In the genomic region with DNA sequence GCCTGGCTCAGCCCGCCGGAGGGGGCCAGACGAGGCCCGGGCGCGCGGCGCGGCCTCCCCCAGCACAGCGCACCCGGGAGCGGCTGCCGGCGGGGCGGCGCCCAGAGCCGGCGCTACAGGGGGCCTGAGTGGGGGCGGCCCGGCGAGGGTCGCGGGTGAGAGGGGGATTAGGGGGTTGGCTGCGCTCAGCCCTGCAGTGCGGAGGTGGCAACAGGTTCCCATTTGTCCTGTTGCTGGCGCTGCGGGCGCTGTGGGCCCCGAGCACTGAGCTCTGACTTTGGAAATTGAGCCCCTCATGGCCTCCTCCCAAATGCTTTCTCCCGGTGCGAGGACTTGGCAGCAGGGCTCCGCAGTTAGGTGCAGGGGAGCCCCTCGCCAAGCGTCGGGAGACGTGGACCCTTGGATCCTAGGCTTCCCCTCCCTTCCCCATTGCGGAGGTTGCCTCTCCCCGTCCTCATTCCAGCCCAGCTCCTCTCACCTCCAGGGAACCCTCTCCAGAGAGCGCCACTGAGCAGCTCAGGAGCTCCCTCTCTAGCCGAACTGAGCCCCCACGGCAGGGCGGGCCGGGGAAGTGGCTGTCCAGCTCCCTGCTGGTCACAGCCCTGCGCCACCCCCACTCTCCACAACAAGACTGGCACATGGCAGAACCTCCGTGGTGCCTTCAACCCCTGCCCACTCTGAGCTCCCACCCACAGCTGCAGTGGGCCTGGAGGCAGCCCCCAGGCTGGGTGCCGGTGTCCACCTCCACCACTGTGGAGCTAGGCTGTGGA, we compare ENCODE assay signal across 14 cellular contexts. TPM values are rescaled to one million over a fixed set of nuclear protein-coding genes. Genes with fewer than 3 reads are reported as not detected.
A peak's percentile ranks its signal among the peaks of the same experiment; 100 is the strongest.
DNase-seq lines count a peak whose midpoint lies in the region; ATAC-seq, FAIRE-seq and TF ChIP-seq lines count a peak whose summit lies in the region.
"Had no signal": no experiment of that assay in that cellular context is flagged by ENCODE, and none has a peak within 500 bp of the region (broad histone marks: within the 10 kb centered on the region; RNA-seq: fewer than 3 reads in every experiment).

No MANE protein-coding gene starts in this region.

- peaks cover 57 to 61% of the 10 kb centered on the region in 2 experiments for H3K27me3 ChIP-seq in endothelial cell of umbilical vein (ENCODE audit: control insufficient read depth in 2 of 2, insufficient read depth in 2 of 2, low read length in 2 of 2)

- BruUV-seq in endothelial cell of umbilical vein (replicated peaks; lab: Mats Ljungman, UMichigan): no TSS peak

- no peak overlapping the region for H2AFZ ChIP-seq in endothelial cell of umbilical vein (ENCODE audit: low read depth, low read length)

- H4K20me1 ChIP-seq in endothelial cell of umbilical vein (replicated peaks; ENCODE audit: control insufficient read depth, extremely low read depth, insufficient read depth, low read length): no peaks in the 10 kb centered on the region

- DNase-seq in NCI-H748 (lab: John Stamatoyannopoulos, UW; ENCODE audit: unreplicated experiment): peak; percentile 45
- no peak for DNase-seq in NCI-H748 treated with DMSO at 0.1 percent for 48 hours (lab: John Stamatoyannopoulos, UW)
- peak; percentile 8 for DNase-seq in NCI-H1694 (lab: John Stamatoyannopoulos, UW)
- DNase-seq in endothelial cell of umbilical vein (ENCODE audit: low read depth, low spot score): no peak
- DNase-seq in posterior vena cava (ENCODE audit: low spot score): peak; percentile 62
- DNase-seq in RWPE1 (ENCODE audit: low spot score): no peak
- DNase-seq: activated CD4-positive, alpha-beta memory T cell treated with anti-CD3 and anti-CD28 coated beads, Interleukin-2, amount 10 ng/mL, durations not matched to agents 7 days and 5 days; hippocampal formation; naive B cell; stimulated activated naive CD4-positive, alpha-beta T cell had no signal

- H3K27ac ChIP-seq in endothelial cell of umbilical vein (ENCODE audit: insufficient read depth, low read depth, low read length): no peak overlapping the region
- H3K27ac ChIP-seq in RWPE1: no peak overlapping the region

- H3K4me2 ChIP-seq in endothelial cell of umbilical vein (ENCODE audit: insufficient read depth, low read length): no peak overlapping the region

- TF ChIP-seq CTCF in endothelial cell of umbilical vein (IDR thresholded peaks at IDR 0.05; ENCODE audit: extremely low read depth in 1 of 2, insufficient read depth in 1 of 2, low read depth in 1 of 2, low read length in 2 of 2) (no peak), RWPE1 (conservative IDR thresholded peaks at IDR 0.05; ENCODE audit: low read depth) (no peak)

- no peaks in the 10 kb centered on the region for H3K9me1 ChIP-seq in endothelial cell of umbilical vein (replicated peaks; ENCODE audit: control insufficient read depth, extremely low read depth, insufficient read depth, low read length)

- H3K79me2 ChIP-seq in endothelial cell of umbilical vein (ENCODE audit: control insufficient read depth, insufficient read depth, low read length): no peaks in the 10 kb centered on the region

- intact Hi-C loops in endothelial cell of umbilical vein (cut with micrococcal nuclease) (no loop called here), posterior vena cava (cut with DNase I) (no loop called here)

- H3K36me3 ChIP-seq in endothelial cell of umbilical vein (ENCODE audit: control insufficient read depth in 2 of 2, extremely low read depth in 1 of 2, insufficient read depth in 2 of 2, low read length in 2 of 2): no peaks in the 10 kb centered on the region

- peak; percentile 37 for FAIRE-seq in endothelial cell of umbilical vein (lab: Jason Lieb, UNC)
- FAIRE-seq: endometrium, H54 had no signal

- no peak for TF ChIP-seq POLR2A in endothelial cell of umbilical vein (IDR thresholded peaks at IDR 0.05; ENCODE audit: low read depth, low read length)

- POLR2A ChIA-PET in endothelial cell of umbilical vein (lab: Charles Lee): no interaction called here
- POLR2A ChIA-PET in RWPE1 (lab: Yijun Ruan, JAX; ENCODE audit: low non-redundant PET): no interaction called here

- H3K4me1 ChIP-seq in endothelial cell of umbilical vein (ENCODE audit: control insufficient read depth, extremely low read depth, insufficient read depth, low read length): no peaks in the 10 kb centered on the region

- CTCF ChIA-PET in endothelial cell of umbilical vein (lab: Charles Lee) (interaction anchor here (0.7 to 1.8 kb wide), 8 partner anchors 8 to 105 kb away, joined by 3 to 10 read pairs (median 4); no protein-coding TSS in a partner anchor), RWPE1 (lab: Yijun Ruan, JAX) (interaction anchor here (0.6 to 1.1 kb wide), 2 partner anchors 23 to 28 kb away, joined by 4 read pairs; no protein-coding TSS in a partner anchor)

- H3K4me3 ChIP-seq in endothelial cell of umbilical vein (replicated peaks in 1 of 3; ENCODE audit: insufficient read depth in 1 of 3, low read depth in 1 of 3, low read length in 3 of 3): no peak overlapping the region

- dilution Hi-C loops in endothelial cell of umbilical vein (cut with MboI; ENCODE audit: extremely low pct_ligation_motif_present, low sequenced_read_pairs): no loop called here

- no peaks in the 10 kb centered on the region for H3K9me3 ChIP-seq in endothelial cell of umbilical vein (replicated peaks; ENCODE audit: control insufficient read depth, insufficient read depth, low read length)

- ATAC-seq in HG03025 (IDR thresholded peaks at IDR 0.05; ENCODE audit: low FRiP score, unreplicated experiment) (no peak), GM18867 (IDR thresholded peaks at IDR 0.05; ENCODE audit: unreplicated experiment) (no peak)

- H3K9ac ChIP-seq in endothelial cell of umbilical vein (replicated peaks; ENCODE audit: extremely low read depth, insufficient read depth, low read length): no peak overlapping the region

TF ChIP-seq in endothelial cell of umbilical vein, 7 proteins besides CTCF, POLR2A, EP300 and RAD21:
- TF ChIP-seq FOS (IDR thresholded peaks at IDR 0.05; ENCODE audit: borderline replicate concordance, insufficient read depth, low read length) (no peak), EZH2 (IDR thresholded peaks at IDR 0.05; ENCODE audit: borderline replicate concordance, low read depth, low read length, severe bottlenecking) (peak; percentile 70), POLR2AphosphoS5 (IDR thresholded peaks at IDR 0.05; ENCODE audit: insufficient read depth, low read depth, low read length) (no peak), GATA2 (IDR thresholded peaks at IDR 0.05; ENCODE audit: insufficient read depth, insufficient read length, low read depth, low read length) (no peak), JUN (IDR thresholded peaks at IDR 0.05; ENCODE audit: borderline replicate concordance, insufficient read depth, insufficient read length, low read depth) (no peak), MAX (IDR thresholded peaks at IDR 0.05; ENCODE audit: insufficient read depth, insufficient read length) (no peak)

RNA-seq across cellular contexts. Expression of gene DUSP9, which starts 2.5 kb away (rescaled TPM):
- 0.35 TPM in 1 of 2 replicates, not detected in the other for total RNA-seq in endothelial cell of umbilical vein
- 0.04 and 0.05 TPM in 2 replicates for polyA plus RNA-seq in endothelial cell of umbilical vein
- polyA plus RNA-seq in endothelial cell of umbilical vein (2011; cell fraction: cytosol; rRNA removed): 0.09 and 0.14 TPM in 2 replicates
- 0.05 TPM in 1 of 2 replicates, not detected in the other for polyA plus RNA-seq in endothelial cell of umbilical vein (2011; cell fraction: nucleus; rRNA removed)
- 0.19 and 0.29 TPM in 2 replicates for polyA plus RNA-seq in endothelial cell of umbilical vein (2012)
- polyA minus RNA-seq in endothelial cell of umbilical vein: 0.19 and 0.74 TPM in 2 replicates
- polyA minus RNA-seq in endothelial cell of umbilical vein (2011; cell fraction: cytosol; rRNA and poly(A)+ RNA removed): 22.1 TPM
- polyA minus RNA-seq in endothelial cell of umbilical vein (2011; cell fraction: nucleus; rRNA and poly(A)+ RNA removed): not detected in 2 replicates
- not detected for total RNA-seq in posterior vena cava
- total RNA-seq: activated CD4-positive, alpha-beta memory T cell treated with anti-CD3 and anti-CD28 coated beads, Interleukin-2, amount 10 ng/mL, durations not matched to agents 7 days and 5 days had no signal

RNA-seq across cellular contexts. Expression of gene PNCK, which starts 29.1 kb away (rescaled TPM):
- not detected in 2 replicates for total RNA-seq in endothelial cell of umbilical vein
- 0.12 and 0.37 TPM in 2 replicates for polyA plus RNA-seq in endothelial cell of umbilical vein
- not detected in 2 replicates for polyA plus RNA-seq in endothelial cell of umbilical vein (2011; cell fraction: cytosol; rRNA removed)
- polyA plus RNA-seq in endothelial cell of umbilical vein (2011; cell fraction: nucleus; rRNA removed): 0.42 and 0.59 TPM in 2 replicates
- not detected in 2 replicates for polyA plus RNA-seq in endothelial cell of umbilical vein (2012)
- 1.3 TPM in 1 of 2 replicates, not detected in the other for polyA minus RNA-seq in endothelial cell of umbilical vein
- polyA minus RNA-seq in endothelial cell of umbilical vein (2011; cell fraction: cytosol; rRNA and poly(A)+ RNA removed): not detected
- polyA minus RNA-seq in endothelial cell of umbilical vein (2011; cell fraction: nucleus; rRNA and poly(A)+ RNA removed): not detected in 2 replicates
- total RNA-seq in posterior vena cava: 10 to 100 TPM; 41.1 to 58.9 TPM

RNA-seq across cellular contexts. Expression of gene SLC6A8, which starts 43.2 kb away (rescaled TPM):
- 23.6 and 28.8 TPM in 2 replicates for total RNA-seq in endothelial cell of umbilical vein
- polyA plus RNA-seq in endothelial cell of umbilical vein: 22.7 and 22.8 TPM in 2 replicates
- 14.4 and 18.5 TPM in 2 replicates for polyA plus RNA-seq in endothelial cell of umbilical vein (2011; cell fraction: cytosol; rRNA removed)
- polyA plus RNA-seq in endothelial cell of umbilical vein (2011; cell fraction: nucleus; rRNA removed): 23.1 and 36.6 TPM in 2 replicates
- polyA plus RNA-seq in endothelial cell of umbilical vein (2012): 23.1 and 25.7 TPM in 2 replicates
- polyA minus RNA-seq in endothelial cell of umbilical vein: 42.5 and 44.1 TPM in 2 replicates
- polyA minus RNA-seq in endothelial cell of umbilical vein (2011; cell fraction: cytosol; rRNA and poly(A)+ RNA removed): 35.0 TPM
- 10.9 and 18.4 TPM in 2 replicates for polyA minus RNA-seq in endothelial cell of umbilical vein (2011; cell fraction: nucleus; rRNA and poly(A)+ RNA removed)
- 10 to 100 TPM; 33.5 to 42.3 TPM for total RNA-seq in posterior vena cava

RNA-seq across cellular contexts. Expression of gene CCNQ, which starts 45.6 kb away (rescaled TPM):
- total RNA-seq in endothelial cell of umbilical vein (20.8 and 21.3 TPM in 2 replicates), posterior vena cava (10 to 100 TPM; 15.8 to 21.7 TPM)
- 37.0 and 42.9 TPM in 2 replicates for polyA plus RNA-seq in endothelial cell of umbilical vein
- 26.8 and 30.4 TPM in 2 replicates for polyA plus RNA-seq in endothelial cell of umbilical vein (2011; cell fraction: cytosol; rRNA removed)
- polyA plus RNA-seq in endothelial cell of umbilical vein (2011; cell fraction: nucleus; rRNA removed): 11.8 and 14.3 TPM in 2 replicates
- 22.0 and 25.3 TPM in 2 replicates for polyA plus RNA-seq in endothelial cell of umbilical vein (2012)
- 16.5 and 17.2 TPM in 2 replicates for polyA minus RNA-seq in endothelial cell of umbilical vein
- polyA minus RNA-seq in endothelial cell of umbilical vein (2011; cell fraction: cytosol; rRNA and poly(A)+ RNA removed): 23.0 TPM
- polyA minus RNA-seq in endothelial cell of umbilical vein (2011; cell fraction: nucleus; rRNA and poly(A)+ RNA removed): 1.7 and 4.5 TPM in 2 replicates

Comparison
In these comparisons a context has a peak if more than half of its experiments do, and no peak if none do; other contexts are left out.
1. DNase-seq: peak in NCI-H748 (single experiment), NCI-H1694 (single experiment) and posterior vena cava (single experiment); none in NCI-H748 treated with DMSO at 0.1 percent for 48 hours (single experiment), endothelial cell of umbilical vein (single experiment) and RWPE1 (single experiment).
2. RNA of gene PNCK, which starts 29.1 kb away (total RNA-seq): 41.1 to 58.9 TPM in posterior vena cava; not detected in endothelial cell of umbilical vein; every median in the first group is over 10 times any median in the second.